19 cellular contexts compared by ENCODE assay signal in genomic region chrX:14291626-14292025, GRCh38.
"Had no signal": no experiment of that assay in that cellular context is flagged by ENCODE, and none has a peak within 500 bp of the region (broad histone marks: within the 10 kb centered on the region; RNA-seq: fewer than 3 reads in every experiment).

No MANE protein-coding gene starts in this region.

- H3K27ac ChIP-seq: body of pancreas, colonic mucosa, right atrium auricular region, skin epidermis, vagina had no signal

- H3K36me3 ChIP-seq: colonic mucosa, right atrium auricular region, vagina had no signal

- H3K9me3 ChIP-seq: body of pancreas, colonic mucosa, vagina had no signal

- H3K4me1 ChIP-seq: body of pancreas, colonic mucosa, right atrium auricular region, vagina had no signal

- ATAC-seq: activated CD4-positive, alpha-beta T cell treated with anti-CD3 and anti-CD28 coated beads for 36 hours; body of pancreas; left ventricle myocardium superior; stimulated activated naive CD8-positive, alpha-beta T cell treated with anti-CD3 and anti-CD28 coated beads, Interleukin-15, amount 100 ng/mL, for 72 hours had no signal

- H3K27me3 ChIP-seq: body of pancreas, colonic mucosa, right atrium auricular region, vagina had no signal

- H3K4me3 ChIP-seq: body of pancreas, colonic mucosa, right atrium auricular region, skin epidermis, vagina had no signal

- DNase-seq: activated CD4-positive, alpha-beta memory T cell treated with anti-CD3 and anti-CD28 coated beads for 36 hours; activated CD4-positive, alpha-beta T cell treated with anti-CD3 and anti-CD28 coated beads for 36 hours; activated T-cell treated with anti-CD3 and anti-CD28 coated beads for 4 hours; body of pancreas; colonic mucosa; erythroblast; foreskin melanocyte; glutamatergic neuron; hippocampal formation; kidney glomerular epithelial cell; left ventricle myocardium superior; mesenchymal stem cell; occipital lobe; stimulated activated CD4-positive, alpha-beta T cell treated with anti-CD3 and anti-CD28 coated beads, Interleukin-2, amount 100 ng/mL, for 48 hours; stimulated activated naive CD8-positive, alpha-beta T cell treated with anti-CD3 and anti-CD28 coated beads, Interleukin-15, amount 100 ng/mL, for 72 hours; trophoblast cell had no signal
